Comparison of ENCODE assay signal across 8 cellular contexts in genomic region chr22:43090130-43090789, GRCh38. TPM values are rescaled to one million over a fixed set of nuclear protein-coding genes. Genes with fewer than 3 reads are reported as not detected.
DNase-seq lines count a peak whose midpoint lies in the region; ATAC-seq and TF ChIP-seq lines count a peak whose summit lies in the region.

No MANE protein-coding gene starts in this region.

- no peak for TF ChIP-seq POLR2A in thyroid gland (IDR thresholded peaks at IDR 0.05)

- H3K27ac ChIP-seq in thyroid gland, result no peak overlapping the region

- no peaks in the 10 kb centered on the region for H3K36me3 ChIP-seq in thyroid gland

- 74 to 78% methylated on average over 6 of the region's 6 CpGs for WGBS in thyroid gland, 2 donors

- H3K27me3 ChIP-seq in thyroid gland, result no peaks in the 10 kb centered on the region

- no peak overlapping the region for H3K4me3 ChIP-seq in thyroid gland (replicated peaks in 1 of 3)

- no peak for ATAC-seq in HG03457 (IDR thresholded peaks at IDR 0.05; ENCODE audit: unreplicated experiment)

- peak; percentile 83 for DNase-seq in Ammon's horn (ENCODE audit: low spot score)
- DNase-seq in GM20000 (ENCODE audit: low spot score), result peak; percentile 86
- peak; percentile 34 for DNase-seq in NCI-H510A treated with DMSO at 0.1 percent for 48 hours (lab: John Stamatoyannopoulos, UW)
- DNase-seq in activated CD4-positive, alpha-beta T cell treated with anti-CD3 and anti-CD28 coated beads, Interleukin-2, amount 10 ng/mL, durations not matched to agents 24 days and 14 days, result peak; percentile 85
- DNase-seq in endothelial cell (ENCODE audit: low spot score), result peak; percentile 18
- DNase-seq in mucosa of gallbladder (ENCODE audit: low spot score), result peak; percentile 67
- peak; percentile 46 to 52 for DNase-seq in thyroid gland

- no peaks in the 10 kb centered on the region for H3K9me3 Mint-ChIP-seq in activated CD4-positive, alpha-beta T cell treated with anti-CD3 and anti-CD28 coated beads, Interleukin-2, amount 10 ng/mL, durations not matched to agents 24 days and 14 days
- H3K9me3 Mint-ChIP-seq in endothelial cell (ENCODE audit: unreplicated experiment), result no peaks in the 10 kb centered on the region

- H3K9me3 ChIP-seq in thyroid gland, result no peaks in the 10 kb centered on the region

- H3K4me3 Mint-ChIP-seq in activated CD4-positive, alpha-beta T cell treated with anti-CD3 and anti-CD28 coated beads, Interleukin-2, amount 10 ng/mL, durations not matched to agents 24 days and 14 days, result peak overlapping the region; percentile 91
- no peak overlapping the region for H3K4me3 Mint-ChIP-seq in endothelial cell (ENCODE audit: unreplicated experiment)

- H3K27ac Mint-ChIP-seq in activated CD4-positive, alpha-beta T cell treated with anti-CD3 and anti-CD28 coated beads, Interleukin-2, amount 10 ng/mL, durations not matched to agents 24 days and 14 days, result peak overlapping the region; percentile 41
- no peak overlapping the region for H3K27ac Mint-ChIP-seq in endothelial cell (ENCODE audit: unreplicated experiment)

- intact Hi-C loops in activated CD4-positive, alpha-beta T cell treated with anti-CD3 and anti-CD28 coated beads, Interleukin-2, amount 10 ng/mL, durations not matched to agents 24 days and 14 days (cut with micrococcal nuclease), result loop anchor here (1.0 kb wide), 2 partner anchors 310 to 469 kb away; no protein-coding TSS in a partner anchor
- intact Hi-C loops in thyroid gland (cut with DNase I), result loop anchor here (10.0 kb wide), 1 partner anchor 225 kb away; no protein-coding TSS in a partner anchor

- TF ChIP-seq CTCF in GM20000 (IDR thresholded peaks at IDR 0.05; ENCODE audit: extremely low read depth, missing control alignments), result no peak
- TF ChIP-seq CTCF in endothelial cell (IDR thresholded peaks at IDR 0.05; ENCODE audit: unreplicated experiment), result peak; percentile 16
- peak in 4 of 6 experiments; percentile 16 to 35 (median 33) for TF ChIP-seq CTCF in thyroid gland (IDR thresholded peaks at IDR 0.05)

- H3K4me1 ChIP-seq in thyroid gland, result peaks cover 9 to 15% of the 10 kb centered on the region in 2 donors

- no peaks in the 10 kb centered on the region for H3K27me3 Mint-ChIP-seq in activated CD4-positive, alpha-beta T cell treated with anti-CD3 and anti-CD28 coated beads, Interleukin-2, amount 10 ng/mL, durations not matched to agents 24 days and 14 days
- H3K27me3 Mint-ChIP-seq in endothelial cell (ENCODE audit: unreplicated experiment), result no peaks in the 10 kb centered on the region

- H3K4me1 Mint-ChIP-seq in activated CD4-positive, alpha-beta T cell treated with anti-CD3 and anti-CD28 coated beads, Interleukin-2, amount 10 ng/mL, durations not matched to agents 24 days and 14 days, result peaks cover 23% of the 10 kb centered on the region
- H3K4me1 Mint-ChIP-seq in endothelial cell (ENCODE audit: unreplicated experiment), result peaks cover 3% of the 10 kb centered on the region

- no peaks in the 10 kb centered on the region for H3K36me3 Mint-ChIP-seq in activated CD4-positive, alpha-beta T cell treated with anti-CD3 and anti-CD28 coated beads, Interleukin-2, amount 10 ng/mL, durations not matched to agents 24 days and 14 days (ENCODE audit: low read depth)
- H3K36me3 Mint-ChIP-seq in endothelial cell (ENCODE audit: low read depth, unreplicated experiment), result peaks cover 10% of the 10 kb centered on the region

RNA-seq across cellular contexts. Expression of gene TTLL1, which starts 1.1 kb away (rescaled TPM):
- 2.6 TPM in 2 replicates for total RNA-seq in activated CD4-positive, alpha-beta T cell treated with anti-CD3 and anti-CD28 coated beads, Interleukin-2, amount 10 ng/mL, durations not matched to agents 24 days and 14 days
- total RNA-seq in endothelial cell (ENCODE audit: unreplicated experiment), result 13.0 TPM
- total RNA-seq in mucosa of gallbladder, result 5.9 TPM
- total RNA-seq in thyroid gland, result 10 to 100 TPM in 1 of 4 donors, 1 to 10 TPM in 3; 4.4 to 11.4 (median 5.8) TPM

RNA-seq across cellular contexts. Expression of gene BIK, which starts 20.3 kb away (rescaled TPM):
- total RNA-seq in activated CD4-positive, alpha-beta T cell treated with anti-CD3 and anti-CD28 coated beads, Interleukin-2, amount 10 ng/mL, durations not matched to agents 24 days and 14 days, result 1.7 and 2.5 TPM in 2 replicates
- total RNA-seq in endothelial cell (ENCODE audit: unreplicated experiment) (0.97 TPM), mucosa of gallbladder (19.0 TPM), thyroid gland (10 to 100 TPM in 1 of 4 donors, 1 to 10 TPM in 3; 4.1 to 12.1 (median 5.7) TPM)

RNA-seq across cellular contexts. Expression of gene MCAT, which starts 52.9 kb away (rescaled TPM):
- total RNA-seq in activated CD4-positive, alpha-beta T cell treated with anti-CD3 and anti-CD28 coated beads, Interleukin-2, amount 10 ng/mL, durations not matched to agents 24 days and 14 days, result 20.9 and 24.3 TPM in 2 replicates
- total RNA-seq in endothelial cell (ENCODE audit: unreplicated experiment) (10.3 TPM), mucosa of gallbladder (29.3 TPM), thyroid gland (10 to 100 TPM; 28.4 to 48.5 (median 38.3) TPM)

Comparison
In these comparisons a context has a peak if more than half of its experiments do, and no peak if none do; other contexts are left out.
1. DNase-seq: peak in every context shown above with its lines; median percentile 86 in GM20000; 85 in activated CD4-positive, alpha-beta T cell treated with anti-CD3 and anti-CD28 coated beads, Interleukin-2, amount 10 ng/mL, durations not matched to agents 24 days and 14 days; 83 in Ammon's horn; 67 in mucosa of gallbladder; 49 in thyroid gland; 34 in NCI-H510A treated with DMSO at 0.1 percent for 48 hours; 18 in endothelial cell.